ENCODE assay signal across 8 cellular contexts in the genomic region with DNA sequence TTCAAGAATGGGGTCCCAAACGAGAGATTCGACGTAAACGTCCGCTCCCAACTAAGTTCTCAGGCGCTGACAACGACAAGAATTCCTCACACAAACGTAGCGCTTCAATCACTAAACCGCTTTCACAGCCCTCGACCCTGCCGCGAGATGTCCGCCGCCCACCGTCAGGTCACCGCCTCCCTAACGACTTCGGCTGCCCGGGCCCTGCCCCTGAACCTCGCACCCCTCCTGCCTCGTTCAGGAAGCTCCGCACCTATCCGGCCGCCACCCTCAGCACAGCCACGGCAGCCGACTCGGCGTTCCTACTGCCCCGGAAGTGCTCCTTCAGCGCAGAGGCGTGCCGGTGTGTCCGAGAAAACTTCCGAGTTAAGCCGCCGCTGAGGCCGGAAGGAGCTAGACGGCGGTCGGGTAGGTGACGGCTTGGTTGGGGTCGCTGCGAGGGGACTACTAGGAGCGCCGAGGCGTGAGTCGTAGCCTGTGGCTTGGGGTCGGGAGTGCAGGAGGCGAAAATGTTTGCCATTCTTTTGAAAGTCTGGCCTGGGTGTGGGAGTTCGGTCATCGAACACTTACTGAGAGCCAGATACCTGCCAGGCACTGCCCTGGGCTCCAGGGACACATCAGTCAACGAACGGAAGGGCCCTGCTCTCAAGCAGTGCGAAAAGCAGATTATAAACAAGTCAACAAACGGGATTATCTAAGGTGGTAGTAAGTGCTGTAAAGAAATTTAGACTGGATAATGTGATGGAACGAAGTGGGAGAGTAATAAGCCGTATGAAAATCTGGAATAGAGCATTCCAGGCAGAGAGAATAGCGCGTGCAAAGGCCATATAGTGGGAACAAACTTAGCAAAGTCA. TPM values are rescaled to one million over a fixed set of nuclear protein-coding genes. Genes with fewer than 3 reads are reported as not detected.
DNase-seq lines count a peak whose midpoint lies in the region; ATAC-seq, FAIRE-seq and TF ChIP-seq lines count a peak whose summit lies in the region.

A gene (minus strand): TSS at position 307 of the 854 bp plus-strand sequence. CDS start 3,957 bp downstream, outside the sequence.
A gene (plus strand): TSS at position 364 of the 854 bp plus-strand sequence. CDS start 10,756 bp downstream, outside the sequence.

- H3K4me1 ChIP-seq in pancreas (peaks cover 8 to 30% (median 14%) of the 10 kb centered on the region in 3 donors), thyroid gland (peaks cover 15 to 16% of the 10 kb centered on the region in 2 donors)

- FAIRE-seq in pancreas (lab: Jason Lieb, UNC): no peak

- 0% methylated on average over 60 of the region's 60 CpGs for WGBS in pancreas, 2 donors
- WGBS in thyroid gland, 2 donors: 1% methylated on average over 46 to 50 of the region's 60 CpGs

- intact Hi-C loops in Right ventricle myocardium superior (cut with DNase I) (no loop called here), pancreas (cut with DNase I) (no loop called here), thyroid gland (cut with DNase I) (no loop called here)

- ATAC-seq in HG02759 (IDR thresholded peaks at IDR 0.05; ENCODE audit: unreplicated experiment): peak; percentile 98
- ATAC-seq in Right ventricle myocardium superior (ENCODE audit: poor library complexity): peak; percentile 99
- peak; percentile 99 to 100 (median 100) for ATAC-seq in pancreas

- H3K27me3 ChIP-seq in pancreas (no peaks in the 10 kb centered on the region), thyroid gland (no peaks in the 10 kb centered on the region)

- H3K9me3 ChIP-seq in pancreas (no peaks in the 10 kb centered on the region), thyroid gland (no peaks in the 10 kb centered on the region)

- no peaks in the 10 kb centered on the region for H3K36me3 ChIP-seq in pancreas
- H3K36me3 ChIP-seq in thyroid gland: no peaks in the 10 kb centered on the region

- peak; percentile 59 for DNase-seq in NCI-H128 (lab: John Stamatoyannopoulos, UW; ENCODE audit: unreplicated experiment)
- peak; percentile 88 to 91 for DNase-seq in SW 1271 (lab: John Stamatoyannopoulos, UW)
- DNase-seq in activated naive CD8-positive, alpha-beta T cell treated with anti-CD3 and anti-CD28 coated beads, Interleukin-2, amount 50 U/mL, for 16 hours (ENCODE audit: low read depth, low spot score): peak; percentile 78
- DNase-seq in Right ventricle myocardium superior: peak; percentile 93
- DNase-seq in pancreas: peak; percentile 83 to 96 (median 88)
- DNase-seq in thyroid gland: peak; percentile 89 to 91

- H3K27ac ChIP-seq in pancreas (peak within 1 kb of the TSS; percentile 72 to 81 (median 76)), thyroid gland (peak within 1 kb of the TSS; percentile 71 to 89 (median 72))

- TF ChIP-seq POLR2A in thyroid gland (IDR thresholded peaks at IDR 0.05): peak in 1 of 2 donors; percentile 90

- no peak for TF ChIP-seq CTCF in GM12875 (IDR thresholded peaks at IDR 0.05; ENCODE audit: borderline replicate concordance, insufficient read depth, low read depth, low read length)
- TF ChIP-seq CTCF in pancreas (IDR thresholded peaks at IDR 0.05): no peak
- TF ChIP-seq CTCF in thyroid gland (IDR thresholded peaks at IDR 0.05): no peak

- H3K4me3 ChIP-seq in GM12875 (ENCODE audit: low read depth, low read length): peak within 1 kb of the TSS; percentile 81
- peak within 1 kb of the TSS; percentile 76 to 89 (median 82) for H3K4me3 ChIP-seq in pancreas
- H3K4me3 ChIP-seq in thyroid gland (replicated peaks in 1 of 3): peak within 1 kb of the TSS; percentile 64 to 96 (median 75)

RNA-seq across cellular contexts. Expression of the first gene that starts in this region (rescaled TPM):
- 29.6 TPM for total RNA-seq in Right ventricle myocardium superior
- total RNA-seq in pancreas: 10 to 100 TPM; 16.1 to 37.2 (median 25.2) TPM
- 1 to 10 TPM; 7.2 to 7.8 TPM for polyA plus RNA-seq in pancreas
- 10 to 100 TPM; 21.1 to 28.9 (median 23.3) TPM for total RNA-seq in thyroid gland

RNA-seq across cellular contexts. Expression of the second gene that starts in this region (rescaled TPM):
- 27.2 TPM for total RNA-seq in Right ventricle myocardium superior
- total RNA-seq in pancreas: 10 to 100 TPM in 3 of 6 donors, 1 to 10 TPM in 3; 7.6 to 16.3 (median 9.6) TPM
- 1 to 10 TPM in 1 of 2 donors, under 1 TPM in 1; 0.99 to 4.3 TPM for polyA plus RNA-seq in pancreas
- 10 to 100 TPM; 47.4 to 72.4 (median 59.4) TPM for total RNA-seq in thyroid gland

Comparison
In these comparisons a context has a peak if more than half of its experiments do, and no peak if none do; other contexts are left out.
1. Peak in every context shown above with its lines: DNase-seq, ATAC-seq, H3K4me3 ChIP-seq and H3K27ac ChIP-seq.